In the genomic region with DNA sequence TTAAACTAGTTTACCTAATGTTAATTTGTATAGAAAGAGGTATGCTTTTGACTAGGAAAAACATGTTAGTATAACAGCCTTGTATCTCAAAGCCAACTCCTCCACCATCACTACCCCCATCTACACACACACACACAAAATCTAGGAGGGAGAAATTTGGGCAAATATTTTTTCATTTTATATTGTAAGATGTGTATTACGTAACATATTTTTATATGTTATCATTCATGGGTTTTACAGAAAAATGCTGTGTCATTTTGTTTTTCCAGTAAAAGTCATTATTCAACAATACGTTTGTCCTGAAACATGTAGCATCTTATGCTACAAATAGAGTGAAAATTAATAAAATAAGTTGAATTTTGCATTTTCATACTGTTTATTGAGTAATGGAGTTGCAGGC, we compare ENCODE assay signal across 3 cellular contexts.
TF ChIP-seq lines count a peak whose summit lies in the region.

No MANE protein-coding gene starts in this region.

TF ChIP-seq in SK-N-SH, 30 proteins besides CTCF, POLR2A, EP300 and RAD21:
- TF ChIP-seq RCOR1 (IDR thresholded peaks at IDR 0.05; ENCODE audit: low read length) (no peak), FOSL2 (IDR thresholded peaks at IDR 0.05; ENCODE audit: borderline replicate concordance, low read depth) (no peak), ELF1 (IDR thresholded peaks at IDR 0.05) (no peak), JUND (IDR thresholded peaks at IDR 0.05) (no peak), POLR2AphosphoS5 (IDR thresholded peaks at IDR 0.05; ENCODE audit: low read depth, low read length) (no peak), FOXJ3 (CRISPR knock-in tag; IDR thresholded peaks at IDR 0.05) (no peak)
- TF ChIP-seq, protein P1, sequence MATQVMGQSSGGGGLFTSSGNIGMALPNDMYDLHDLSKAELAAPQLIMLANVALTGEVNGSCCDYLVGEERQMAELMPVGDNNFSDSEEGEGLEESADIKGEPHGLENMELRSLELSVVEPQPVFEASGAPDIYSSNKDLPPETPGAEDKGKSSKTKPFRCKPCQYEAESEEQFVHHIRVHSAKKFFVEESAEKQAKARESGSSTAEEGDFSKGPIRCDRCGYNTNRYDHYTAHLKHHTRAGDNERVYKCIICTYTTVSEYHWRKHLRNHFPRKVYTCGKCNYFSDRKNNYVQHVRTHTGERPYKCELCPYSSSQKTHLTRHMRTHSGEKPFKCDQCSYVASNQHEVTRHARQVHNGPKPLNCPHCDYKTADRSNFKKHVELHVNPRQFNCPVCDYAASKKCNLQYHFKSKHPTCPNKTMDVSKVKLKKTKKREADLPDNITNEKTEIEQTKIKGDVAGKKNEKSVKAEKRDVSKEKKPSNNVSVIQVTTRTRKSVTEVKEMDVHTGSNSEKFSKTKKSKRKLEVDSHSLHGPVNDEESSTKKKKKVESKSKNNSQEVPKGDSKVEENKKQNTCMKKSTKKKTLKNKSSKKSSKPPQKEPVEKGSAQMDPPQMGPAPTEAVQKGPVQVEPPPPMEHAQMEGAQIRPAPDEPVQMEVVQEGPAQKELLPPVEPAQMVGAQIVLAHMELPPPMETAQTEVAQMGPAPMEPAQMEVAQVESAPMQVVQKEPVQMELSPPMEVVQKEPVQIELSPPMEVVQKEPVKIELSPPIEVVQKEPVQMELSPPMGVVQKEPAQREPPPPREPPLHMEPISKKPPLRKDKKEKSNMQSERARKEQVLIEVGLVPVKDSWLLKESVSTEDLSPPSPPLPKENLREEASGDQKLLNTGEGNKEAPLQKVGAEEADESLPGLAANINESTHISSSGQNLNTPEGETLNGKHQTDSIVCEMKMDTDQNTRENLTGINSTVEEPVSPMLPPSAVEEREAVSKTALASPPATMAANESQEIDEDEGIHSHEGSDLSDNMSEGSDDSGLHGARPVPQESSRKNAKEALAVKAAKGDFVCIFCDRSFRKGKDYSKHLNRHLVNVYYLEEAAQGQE (IDR thresholded peaks at IDR 0.05; ENCODE audit: low read depth, low read length): no peak

TF ChIP-seq in SK-N-SH treated with all-trans-retinoic acid at 6 μM for 48 hours, 23 proteins besides CTCF, POLR2A, EP300 and RAD21 (continued from another document):
- TF ChIP-seq TSHZ2 (CRISPR knock-in tag; IDR thresholded peaks at IDR 0.05) (no peak), SNAI2 (CRISPR knock-in tag; IDR thresholded peaks at IDR 0.05) (no peak), PATZ1 (CRISPR knock-in tag; IDR thresholded peaks at IDR 0.05; ENCODE audit: borderline replicate concordance) (no peak), PPARA (CRISPR knock-in tag; IDR thresholded peaks at IDR 0.05; ENCODE audit: borderline replicate concordance) (no peak), CSDC2 (CRISPR knock-in tag; IDR thresholded peaks at IDR 0.05) (no peak), CSRNP3 (CRISPR knock-in tag; IDR thresholded peaks at IDR 0.05) (no peak), ZFP3 (CRISPR knock-in tag; IDR thresholded peaks at IDR 0.05) (no peak)

TF ChIP-seq in endothelial cell of umbilical vein, 7 proteins besides CTCF, POLR2A, EP300 and RAD21:
- no peak for TF ChIP-seq JUN (IDR thresholded peaks at IDR 0.05; ENCODE audit: borderline replicate concordance, insufficient read depth, insufficient read length, low read depth)
- TF ChIP-seq FOS (IDR thresholded peaks at IDR 0.05; ENCODE audit: borderline replicate concordance, insufficient read depth, low read length): no peak
- TF ChIP-seq GATA2 (IDR thresholded peaks at IDR 0.05; ENCODE audit: insufficient read depth, insufficient read length, low read depth, low read length): no peak
